1 cellular context compared by ENCODE assay signal in genomic region chr6:10725046-10725445, GRCh38.
A peak's percentile ranks its signal among the peaks of the same experiment; 100 is the strongest.
TF ChIP-seq lines count a peak whose summit lies in the region.

No MANE protein-coding gene starts in this region.

TF ChIP-seq in K562, 482 proteins besides CTCF, POLR2A, EP300 and RAD21 (continues in another document):
- TF ChIP-seq NFE2 (IDR thresholded peaks at IDR 0.05; ENCODE audit: low read depth), result no peak
- no peak for TF ChIP-seq ZHX1 (conservative IDR thresholded peaks at IDR 0.05; ENCODE audit: low read length)
- peak in 1 of 2 experiments; percentile 14; a peak in 1 of 4 replicates for TF ChIP-seq TBL1XR1 (IDR thresholded peaks at IDR 0.05; ENCODE audit: low read length in 2 of 2)
- TF ChIP-seq ZNF592 (IDR thresholded peaks at IDR 0.05), result no peak
- 0 out of 2 replicates have a peak, but pooled peaks have one; percentile 35 for TF ChIP-seq MBD2 (IDR thresholded peaks at IDR 0.05; ENCODE audit: borderline replicate concordance, low read depth)
- TF ChIP-seq TEAD4 (IDR thresholded peaks at IDR 0.05; ENCODE audit: low read length), result peak; percentile 88
- no peak for TF ChIP-seq TEAD4 (CRISPR knock-in tag; IDR thresholded peaks at IDR 0.05; ENCODE audit: borderline replicate concordance)
- TF ChIP-seq RBM22 (IDR thresholded peaks at IDR 0.05; ENCODE audit: low read depth, low read length, poor library complexity, severe bottlenecking), result no peak
- TF ChIP-seq EWSR1 (IDR thresholded peaks at IDR 0.05; ENCODE audit: borderline replicate concordance, low read depth, partially characterized antibody), result no peak
- no peak for TF ChIP-seq HEY1 (CRISPR knock-in tag; IDR thresholded peaks at IDR 0.05; ENCODE audit: borderline replicate concordance)
- TF ChIP-seq ZSCAN32 (CRISPR knock-in tag; IDR thresholded peaks at IDR 0.05), result no peak
- TF ChIP-seq POLR2AphosphoS5 (IDR thresholded peaks at IDR 0.05; ENCODE audit: control insufficient read depth, insufficient read depth, low read depth, low read length), result peak; percentile 86; the same call in 1 of the 2 replicates
- TF ChIP-seq MYNN (IDR thresholded peaks at IDR 0.05), result peak; percentile 95
- no peak for TF ChIP-seq MYNN (CRISPR knock-in tag; IDR thresholded peaks at IDR 0.05)
- TF ChIP-seq DIDO1 (tag; IDR thresholded peaks at IDR 0.05; ENCODE audit: low read depth), result no peak
- no peak for TF ChIP-seq KLF1 (tag; IDR thresholded peaks at IDR 0.05)
- peak; percentile 71; the same call in 1 of the 2 replicates for TF ChIP-seq PML (IDR thresholded peaks at IDR 0.05; ENCODE audit: low read length)
- TF ChIP-seq MEIS2 (IDR thresholded peaks at IDR 0.05; ENCODE audit: partially characterized antibody), result peak; percentile 32
- TF ChIP-seq NCOA4 (IDR thresholded peaks at IDR 0.05; ENCODE audit: partially characterized antibody), result no peak
- peak; percentile 94 for TF ChIP-seq CBFA2T3 (IDR thresholded peaks at IDR 0.05)
- TF ChIP-seq VEZF1 (CRISPR knock-in tag; IDR thresholded peaks at IDR 0.05), result no peak
- TF ChIP-seq TRIM25 (IDR thresholded peaks at IDR 0.05; ENCODE audit: borderline replicate concordance), result no peak
- no peak for TF ChIP-seq ETV6 (IDR thresholded peaks at IDR 0.05; ENCODE audit: borderline replicate concordance in 1 of 2, low read depth in 2 of 2, low read length in 1 of 2)
- no peak for TF ChIP-seq ETV6 (CRISPR knock-in tag; IDR thresholded peaks at IDR 0.05; ENCODE audit: borderline replicate concordance)
- no peak for TF ChIP-seq MLX (CRISPR knock-in tag; conservative IDR thresholded peaks at IDR 0.05)
- TF ChIP-seq TARDBP (IDR thresholded peaks at IDR 0.05), result no peak
- no peak for TF ChIP-seq GTF2B (IDR thresholded peaks at IDR 0.05; ENCODE audit: extremely low read depth, insufficient read length)
- TF ChIP-seq ZBTB7A (IDR thresholded peaks at IDR 0.05; ENCODE audit: borderline replicate concordance, control insufficient read depth, low read depth, low read length), result peak; percentile 87
- no peak for TF ChIP-seq SRF (CRISPR knock-in tag; IDR thresholded peaks at IDR 0.05)
- peak; percentile 80 for TF ChIP-seq TCF3 (CRISPR knock-in tag; IDR thresholded peaks at IDR 0.05)
- peak in 1 of 2 experiments; percentile 47; a peak in 1 of 4 replicates for TF ChIP-seq RCOR1 (IDR thresholded peaks at IDR 0.05; ENCODE audit: borderline replicate concordance in 1 of 2, low read depth in 2 of 2, low read length in 2 of 2)
- TF ChIP-seq MYBL2 (IDR thresholded peaks at IDR 0.05; ENCODE audit: low read depth), result no peak
- TF ChIP-seq MYBL2 (CRISPR knock-in tag; IDR thresholded peaks at IDR 0.05; ENCODE audit: borderline replicate concordance), result no peak
- TF ChIP-seq NR2C2 (CRISPR knock-in tag; IDR thresholded peaks at IDR 0.05), result no peak
- no peak for TF ChIP-seq NR2C2 (tag; IDR thresholded peaks at IDR 0.05)
- TF ChIP-seq ATF2 (CRISPR knock-in tag; IDR thresholded peaks at IDR 0.05), result no peak
- TF ChIP-seq CBX2 (IDR thresholded peaks at IDR 0.05; ENCODE audit: insufficient read depth, low read length, poor library complexity, severe bottlenecking), result no peak
- TF ChIP-seq ZBTB49 (CRISPR knock-in tag; IDR thresholded peaks at IDR 0.05; ENCODE audit: borderline replicate concordance), result no peak
- TF ChIP-seq STAT5A (IDR thresholded peaks at IDR 0.05; ENCODE audit: borderline replicate concordance, low read length), result peak; percentile 69; the same call in 1 of the 2 replicates
- peak; percentile 87 for TF ChIP-seq NCOR1 (IDR thresholded peaks at IDR 0.05)
- 0 out of 2 replicates have a peak, but pooled peaks have one; percentile 25 for TF ChIP-seq SMAD4 (CRISPR knock-in tag; conservative IDR thresholded peaks at IDR 0.05)
- TF ChIP-seq SMARCA4 (IDR thresholded peaks at IDR 0.05), result peak; percentile 42; the same call in 1 of the 2 replicates
- TF ChIP-seq CREM (IDR thresholded peaks at IDR 0.05; ENCODE audit: low read depth), result peak; percentile 41
- TF ChIP-seq ZNF280B (CRISPR knock-in tag; IDR thresholded peaks at IDR 0.05), result no peak
- TF ChIP-seq MLLT1 (IDR thresholded peaks at IDR 0.05), result no peak
- no peak for TF ChIP-seq BMI1 (IDR thresholded peaks at IDR 0.05; ENCODE audit: low read length)
- peak; percentile 82 for TF ChIP-seq KLF16 (IDR thresholded peaks at IDR 0.05)
